8 cellular contexts compared by ENCODE assay signal in genomic region chr9:131668439-131669233, GRCh38.
A peak's percentile ranks its signal among the peaks of the same experiment; 100 is the strongest.
DNase-seq lines count a peak whose midpoint lies in the region; ATAC-seq, FAIRE-seq and TF ChIP-seq lines count a peak whose summit lies in the region.

No MANE protein-coding gene starts in this region.

- H2BK12ac ChIP-seq in H9 (ENCODE audit: insufficient read length, low read depth, low read length) = no peak overlapping the region

- intact Hi-C loops in kidney (cut with DNase I) = no loop called here

- no peaks in the 10 kb centered on the region for H3K27me3 Mint-ChIP-seq in activated naive CD8-positive, alpha-beta T cell
- H3K27me3 Mint-ChIP-seq in H9 (ENCODE audit: low read depth) = no peaks in the 10 kb centered on the region

- H3K36me3 ChIP-seq in kidney (ENCODE audit: control insufficient read depth in 1 of 2, insufficient read depth in 2 of 2, low read length in 2 of 2) = no peaks in the 10 kb centered on the region

- H3T11ph ChIP-seq in H9 (ENCODE audit: low read length) = no peak overlapping the region

- peaks cover 9% of the 10 kb centered on the region for H3K36me3 Mint-ChIP-seq in activated naive CD8-positive, alpha-beta T cell
- H3K36me3 Mint-ChIP-seq in H9 (ENCODE audit: insufficient read depth in 1 of 3, low read depth in 3 of 3) = peaks cover 16 to 20% (median 19%) of the 10 kb centered on the region in 3 experiments

- H3K18ac ChIP-seq in H9 (ENCODE audit: insufficient read length, low read depth, low read length) = no peak overlapping the region

- H3K23ac ChIP-seq in H9 (ENCODE audit: insufficient read length, low read depth, low read length) = no peak overlapping the region

- peaks cover 81% of the 10 kb centered on the region for H3K4me1 Mint-ChIP-seq in activated naive CD8-positive, alpha-beta T cell (ENCODE audit: low read depth)
- H3K4me1 Mint-ChIP-seq in H9 = peaks cover 44% of the 10 kb centered on the region in 2 experiments

- H3K27ac Mint-ChIP-seq in activated naive CD8-positive, alpha-beta T cell = peak overlapping the region; percentile 98
- H3K27ac Mint-ChIP-seq in H9 = no peak overlapping the region

- no peak overlapping the region for H4K8ac ChIP-seq in H9 (replicated peaks; ENCODE audit: insufficient read length, low read depth, low read length)

- H2BK120ac ChIP-seq in H9 (ENCODE audit: low read depth, low read length, poor library complexity, severe bottlenecking) = no peak overlapping the region

- WGBS in H9 (ENCODE audit: extremely low coverage, insufficient read length, low lambda C conversion rate) = no CpG with 5 or more reads among the region's 14 CpGs

- H3K56ac ChIP-seq in H9 (ENCODE audit: insufficient read length, low read depth, low read length) = no peak overlapping the region

- TF ChIP-seq CTCF in kidney (IDR thresholded peaks at IDR 0.05; ENCODE audit: borderline replicate concordance, extremely low read depth, insufficient read depth) (no peak), H9 (conservative IDR thresholded peaks at IDR 0.05) (no peak)

- peak overlapping the region; percentile 52 to 56 for H3K27ac ChIP-seq in kidney (ENCODE audit: low read depth in 2 of 2, low read length in 2 of 2)
- H3K27ac ChIP-seq in H9 (ENCODE audit: insufficient read length, low read depth, low read length) = no peak overlapping the region

- H3K27me3 ChIP-seq in H9 (ENCODE audit: insufficient read depth, low read length) = no peaks in the 10 kb centered on the region

- peaks cover 44 to 48% of the 10 kb centered on the region in 2 donors for H3K4me1 ChIP-seq in kidney (ENCODE audit: control insufficient read depth in 1 of 2, insufficient read depth in 1 of 2, low read depth in 1 of 2, low read length in 2 of 2)
- no peaks in the 10 kb centered on the region for H3K4me1 ChIP-seq in H9 (ENCODE audit: insufficient read depth, low read length)

- H3K9ac ChIP-seq in kidney (ENCODE audit: low read length in 2 of 2) = peak overlapping the region; percentile 28 to 70
- no peak overlapping the region for H3K9ac ChIP-seq in H9 (ENCODE audit: extremely low read depth, insufficient read length, low read length)

- peak; percentile 54 for DNase-seq in SK-N-DZ (ENCODE audit: low spot score)
- DNase-seq in kidney = no peak
- peak; percentile 79 for DNase-seq in stimulated activated CD4-positive, alpha-beta T cell treated with anti-CD3 and anti-CD28 coated beads, Interleukin-4, amount 100 ng/mL, for 24 hours
- DNase-seq in H9 = no peak
- DNase-seq in middle frontal gyrus (ENCODE audit: extremely low spot score, low spot score) = no peak

- H2BK5ac ChIP-seq in H9 (ENCODE audit: insufficient read length, low read length) = no peak overlapping the region

- FAIRE-seq in kidney (lab: Jason Lieb, UNC) = no peak

- no peak overlapping the region for H4K5ac ChIP-seq in H9 (ENCODE audit: insufficient read length, low read depth, low read length)

- no peak overlapping the region for H2AFZ ChIP-seq in H9 (ENCODE audit: low read length)

- H4K20me1 ChIP-seq in H9 (ENCODE audit: control insufficient read depth, insufficient read depth, insufficient read length) = no peaks in the 10 kb centered on the region

- no peaks in the 10 kb centered on the region for H3K79me1 ChIP-seq in H9 (ENCODE audit: insufficient read depth, low read depth, low read length, poor library complexity, severe bottlenecking)

- no peak overlapping the region for H2AK5ac ChIP-seq in H9 (ENCODE audit: insufficient read length, low read length)

- H3K4me3 Mint-ChIP-seq in activated naive CD8-positive, alpha-beta T cell = peak overlapping the region; percentile 81
- H3K4me3 Mint-ChIP-seq in H9 = no peak overlapping the region

- H4K91ac ChIP-seq in H9 (ENCODE audit: insufficient read length, low read depth, low read length) = no peak overlapping the region

- no peak overlapping the region for H2BK20ac ChIP-seq in H9 (ENCODE audit: low read depth, low read length, poor library complexity, severe bottlenecking)

- H3K4me3 ChIP-seq in GM08714 (ENCODE audit: low read length) (peak overlapping the region; percentile 2; the same call in 1 of the 2 replicates), kidney (ENCODE audit: low read length in 2 of 2) (no peak overlapping the region)

- H3K14ac ChIP-seq in H9 (ENCODE audit: insufficient read depth, low read length) = no peak overlapping the region; the same call in 1 of the 2 replicates

- no peaks in the 10 kb centered on the region for H3K23me2 ChIP-seq in H9 (ENCODE audit: insufficient read length, low read depth, low read length, poor library complexity, severe bottlenecking)

- H3K4ac ChIP-seq in H9 (ENCODE audit: low read depth, low read length) = no peak overlapping the region

- H3K79me2 ChIP-seq in H9 (ENCODE audit: insufficient read depth, low read length) = peaks cover 5% of the 10 kb centered on the region; the same call in 1 of the 2 replicates

- no peaks in the 10 kb centered on the region for H3K9me3 Mint-ChIP-seq in activated naive CD8-positive, alpha-beta T cell (ENCODE audit: low read depth)
- peaks cover 14 to 19% of the 10 kb centered on the region in 2 experiments for H3K9me3 Mint-ChIP-seq in H9

- H3K4me2 ChIP-seq in H9 (ENCODE audit: insufficient read depth, insufficient read length, low read length) = no peak overlapping the region

- peak; percentile 54 for ATAC-seq in HG02981 (IDR thresholded peaks at IDR 0.05; ENCODE audit: unreplicated experiment)

- no peak overlapping the region for H2BK15ac ChIP-seq in H9 (ENCODE audit: low read depth, low read length)

- H3K9me3 ChIP-seq in kidney (ENCODE audit: control insufficient read depth in 1 of 2, low read length in 2 of 2) (no peaks in the 10 kb centered on the region), H9 (ENCODE audit: control insufficient read depth, low read depth, low read length) (no peaks in the 10 kb centered on the region)

Comparison
In these comparisons a context has a peak if more than half of its experiments do, and no peak if none do; other contexts are left out.
1. DNase-seq: peak in SK-N-DZ (single experiment) and stimulated activated CD4-positive, alpha-beta T cell treated with anti-CD3 and anti-CD28 coated beads, Interleukin-4, amount 100 ng/mL, for 24 hours (single experiment); none in kidney (single experiment), H9 (single experiment) and middle frontal gyrus (single experiment).